8 cellular contexts compared by ENCODE assay signal in the genomic region with DNA sequence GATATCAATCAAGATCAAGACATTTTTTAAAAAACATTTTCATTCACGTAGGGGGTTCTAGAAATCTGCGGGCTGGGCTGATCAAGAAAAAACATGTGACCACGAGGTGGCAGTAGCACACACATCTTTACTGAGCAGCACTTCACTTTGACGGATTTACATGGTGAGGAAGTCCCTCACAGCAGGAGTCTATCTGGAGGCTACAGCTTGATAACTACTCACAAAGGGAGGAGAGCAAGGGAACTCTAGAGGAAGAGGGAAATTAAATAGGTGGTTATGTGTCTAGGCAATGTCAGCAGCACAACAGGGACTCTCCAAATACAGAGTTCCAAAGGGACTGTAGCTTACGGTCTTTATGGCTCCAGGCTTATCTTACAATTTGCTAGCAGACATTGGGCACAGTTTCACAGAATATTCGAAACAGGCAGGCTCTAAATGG.
A peak's percentile ranks its signal among the peaks of the same experiment; 100 is the strongest.
DNase-seq lines count a peak whose midpoint lies in the region; ATAC-seq and TF ChIP-seq lines count a peak whose summit lies in the region.

No MANE protein-coding gene starts in this region.

- no peaks in the 10 kb centered on the region for H3K9me3 ChIP-seq in upper lobe of right lung

- H3K4me1 ChIP-seq in upper lobe of right lung: no peaks in the 10 kb centered on the region

- intact Hi-C loops in upper lobe of right lung (cut with DNase I): no loop called here

- H3K27me3 Mint-ChIP-seq in activated naive CD8-positive, alpha-beta T cell treated with anti-CD3 and anti-CD28 coated beads for 36 hours: no peaks in the 10 kb centered on the region

- ATAC-seq in GM21447 (IDR thresholded peaks at IDR 0.05; ENCODE audit: unreplicated experiment) (peak; percentile 89), upper lobe of right lung (peak; percentile 89)

- H3K4me3 Mint-ChIP-seq in activated naive CD8-positive, alpha-beta T cell treated with anti-CD3 and anti-CD28 coated beads for 36 hours: no peak overlapping the region

- no peak overlapping the region for H3K4me3 ChIP-seq in HL-60 (replicated peaks; ENCODE audit: insufficient read depth, low read length)
- H3K4me3 ChIP-seq in upper lobe of right lung: no peak overlapping the region

- no peaks in the 10 kb centered on the region for H3K36me3 Mint-ChIP-seq in activated naive CD8-positive, alpha-beta T cell treated with anti-CD3 and anti-CD28 coated beads for 36 hours

- H3K27me3 ChIP-seq in HL-60 (ENCODE audit: insufficient read depth, poor library complexity, severe bottlenecking) (no peaks in the 10 kb centered on the region), upper lobe of right lung (no peaks in the 10 kb centered on the region)

- TF ChIP-seq CTCF in HL-60 (IDR thresholded peaks at IDR 0.05; ENCODE audit: insufficient read depth, low read length) (peak; percentile 13), upper lobe of right lung (IDR thresholded peaks at IDR 0.05) (peak; percentile 60)

- H3K4me1 Mint-ChIP-seq in activated naive CD8-positive, alpha-beta T cell treated with anti-CD3 and anti-CD28 coated beads for 36 hours: no peaks in the 10 kb centered on the region

- H3K27ac Mint-ChIP-seq in activated naive CD8-positive, alpha-beta T cell treated with anti-CD3 and anti-CD28 coated beads for 36 hours: no peak overlapping the region

- no peaks in the 10 kb centered on the region for H3K36me3 ChIP-seq in upper lobe of right lung

- H3K9me3 Mint-ChIP-seq in activated naive CD8-positive, alpha-beta T cell treated with anti-CD3 and anti-CD28 coated beads for 36 hours: no peaks in the 10 kb centered on the region

- H3K27ac ChIP-seq in HL-60 (replicated peaks) (no peak overlapping the region), upper lobe of right lung (no peak overlapping the region)

- DNase-seq in activated CD4-positive, alpha-beta T cell treated with anti-CD3 and anti-CD28 coated beads for 4 hours: peak; percentile 2 to 9
- DNase-seq in activated CD4-positive, alpha-beta T cell treated with anti-CD3 and anti-CD28 coated beads for 1 hour: no peak
- DNase-seq in HL-60 (ENCODE audit: low read depth in 1 of 2, low spot score in 1 of 2) (peak; percentile 17 to 65), NCI-H69 (lab: John Stamatoyannopoulos, UW) (peak; percentile 100), kidney glomerular epithelial cell (lab: John Stamatoyannopoulos, UW) (peak; percentile 26), upper lobe of right lung (no peak)
- peak; percentile 20 for DNase-seq in activated naive CD8-positive, alpha-beta T cell treated with anti-CD3 and anti-CD28 coated beads for 36 hours

Comparison
In these comparisons a context has a peak if more than half of its experiments do, and no peak if none do; other contexts are left out.
1. DNase-seq: peak in activated CD4-positive, alpha-beta T cell treated with anti-CD3 and anti-CD28 coated beads for 4 hours (2 of 2), HL-60 (2 of 2), NCI-H69 (single experiment), activated naive CD8-positive, alpha-beta T cell treated with anti-CD3 and anti-CD28 coated beads for 36 hours (single experiment) and kidney glomerular epithelial cell (single experiment); none in activated CD4-positive, alpha-beta T cell treated with anti-CD3 and anti-CD28 coated beads for 1 hour (single experiment) and upper lobe of right lung (single experiment).